ENCODE assay signal across 22 cellular contexts in genomic region chr1:247421074-247421473, GRCh38. TPM values are rescaled to one million over a fixed set of nuclear protein-coding genes. Genes with fewer than 3 reads are reported as not detected.
DNase-seq lines count a peak whose midpoint lies in the region; ATAC-seq and TF ChIP-seq lines count a peak whose summit lies in the region.
"Had no signal": no experiment of that assay in that cellular context is flagged by ENCODE, and none has a peak within 500 bp of the region (broad histone marks: within the 10 kb centered on the region; RNA-seq: fewer than 3 reads in every experiment).

No MANE protein-coding gene starts in this region.

- H3K4me3 ChIP-seq in GM23248: no peak overlapping the region
- H3K4me3 ChIP-seq: esophagus muscularis mucosa, left ventricle myocardium inferior had no signal

- H3K9me2 ChIP-seq in GM23248 (ENCODE audit: insufficient read depth): no peaks in the 10 kb centered on the region

- no peaks in the 10 kb centered on the region for H3K27me3 ChIP-seq in CD4-positive, alpha-beta T cell (ENCODE audit: control insufficient read depth, insufficient read depth, low read length)
- H3K27me3 ChIP-seq in GM23248 (replicated peaks; ENCODE audit: insufficient read depth): no peaks in the 10 kb centered on the region

- CTCF ChIA-PET in CD4-positive, alpha-beta T cell (lab: Charles Lee): interaction anchor here (1.2 kb wide), 1 partner anchor 31 kb away, joined by 3 read pairs; no protein-coding TSS in a partner anchor

- H2AFZ ChIP-seq in GM23248: no peak overlapping the region

- no peaks in the 10 kb centered on the region for H3K27me3 Mint-ChIP-seq in CD4-positive, alpha-beta T cell
- no peaks in the 10 kb centered on the region for H3K27me3 Mint-ChIP-seq in natural killer cell treated with Interleukin-12 subunit alpha and Interleukin-12 subunit beta and Interleukin-15 and Interleukin-18, amount 100 ng/mL, for 72 hours

- no peaks in the 10 kb centered on the region for H3K9me3 Mint-ChIP-seq in CD4-positive, alpha-beta T cell
- H3K9me3 Mint-ChIP-seq in activated naive CD4-positive, alpha-beta T cell treated with anti-CD3 and anti-CD28 coated beads, Interleukin-2, amount 50 U/mL, for 72 hours: no peaks in the 10 kb centered on the region
- H3K9me3 Mint-ChIP-seq in natural killer cell treated with Interleukin-12 subunit alpha and Interleukin-12 subunit beta and Interleukin-15 and Interleukin-18, amount 100 ng/mL, for 72 hours: no peaks in the 10 kb centered on the region
- H3K9me3 Mint-ChIP-seq: CD8-positive, alpha-beta T cell; naive B cell had no signal

- H3K9me3 ChIP-seq in CD4-positive, alpha-beta T cell (ENCODE audit: control insufficient read depth, low read length): no peaks in the 10 kb centered on the region
- H3K9me3 ChIP-seq in GM23248 (ENCODE audit: low read depth): no peaks in the 10 kb centered on the region
- H3K9me3 ChIP-seq: esophagus muscularis mucosa, left ventricle myocardium inferior had no signal

- 26 to 42% methylated on average over 2 of the region's 2 CpGs for WGBS in GM23248 (ENCODE audit: low coverage in 1 of 2, low lambda C conversion rate in 2 of 2, missing lambda C conversion rate in 2 of 2), 2 experiments

- H3K27ac ChIP-seq in CD4-positive, alpha-beta T cell (ENCODE audit: low read depth, low read length): no peak overlapping the region
- H3K27ac ChIP-seq in GM23248: no peak overlapping the region
- H3K27ac ChIP-seq: esophagus muscularis mucosa, left ventricle myocardium inferior had no signal

- no peak for ATAC-seq in CD4-positive, alpha-beta T cell (ENCODE audit: poor library complexity)
- peak; percentile 92 to 96 for ATAC-seq in activated naive CD4-positive, alpha-beta T cell treated with anti-CD3 and anti-CD28 coated beads, Interleukin-2, amount 50 U/mL, for 72 hours
- no peak for ATAC-seq in natural killer cell treated with Interleukin-12 subunit alpha and Interleukin-12 subunit beta and Interleukin-15 and Interleukin-18, amount 100 ng/mL, for 72 hours
- ATAC-seq in HG03432 (IDR thresholded peaks at IDR 0.05; ENCODE audit: unreplicated experiment) (no peak), GM21786 (IDR thresholded peaks at IDR 0.05; ENCODE audit: unreplicated experiment) (no peak), GM18861 (IDR thresholded peaks at IDR 0.05; ENCODE audit: unreplicated experiment) (no peak)
- ATAC-seq: CD8-positive, alpha-beta T cell had no signal

- no peaks in the 10 kb centered on the region for H3F3A ChIP-seq in GM23248 (ENCODE audit: insufficient read depth)

- H3K4me1 Mint-ChIP-seq in CD4-positive, alpha-beta T cell (ENCODE audit: low read depth): peaks cover 53% of the 10 kb centered on the region
- peaks cover 36 to 39% of the 10 kb centered on the region in 2 donors for H3K4me1 Mint-ChIP-seq in natural killer cell treated with Interleukin-12 subunit alpha and Interleukin-12 subunit beta and Interleukin-15 and Interleukin-18, amount 100 ng/mL, for 72 hours (ENCODE audit: low read depth in 2 of 2)

- H3K27ac Mint-ChIP-seq in CD4-positive, alpha-beta T cell: no peak overlapping the region
- H3K27ac Mint-ChIP-seq in activated naive CD4-positive, alpha-beta T cell treated with anti-CD3 and anti-CD28 coated beads, Interleukin-2, amount 50 U/mL, for 72 hours: no peak overlapping the region
- H3K27ac Mint-ChIP-seq in natural killer cell treated with Interleukin-12 subunit alpha and Interleukin-12 subunit beta and Interleukin-15 and Interleukin-18, amount 100 ng/mL, for 72 hours: no peak overlapping the region
- H3K27ac Mint-ChIP-seq: CD8-positive, alpha-beta T cell; naive B cell had no signal

- peaks cover 61% of the 10 kb centered on the region for H3K36me3 Mint-ChIP-seq in CD4-positive, alpha-beta T cell (ENCODE audit: low read depth)
- H3K36me3 Mint-ChIP-seq in activated naive CD4-positive, alpha-beta T cell treated with anti-CD3 and anti-CD28 coated beads, Interleukin-2, amount 50 U/mL, for 72 hours: peaks cover 4 to 32% of the 10 kb centered on the region in 2 donors
- peaks cover 8% of the 10 kb centered on the region for H3K36me3 Mint-ChIP-seq in natural killer cell treated with Interleukin-12 subunit alpha and Interleukin-12 subunit beta and Interleukin-15 and Interleukin-18, amount 100 ng/mL, for 72 hours

- DNase-seq in CD4-positive, alpha-beta T cell: no peak
- DNase-seq in GM23248 (peak; percentile 47), NCI-H1417 treated with DMSO at 0.1 percent for 48 hours (lab: John Stamatoyannopoulos, UW) (no peak)
- no peak for DNase-seq in activated naive CD4-positive, alpha-beta T cell treated with anti-CD3 and anti-CD28 coated beads, Interleukin-2, amount 50 U/mL, for 72 hours (ENCODE audit: low spot score in 2 of 2)
- DNase-seq in natural killer cell treated with Interleukin-12 subunit alpha and Interleukin-12 subunit beta and Interleukin-15 and Interleukin-18, amount 100 ng/mL, for 72 hours (ENCODE audit: low spot score): no peak
- DNase-seq: aorta; CD8-positive, alpha-beta T cell; cortex of kidney; GDM1; left ventricle myocardium inferior; naive B cell; NCI-H1694; NCI-H748 treated with DMSO at 0.1 percent for 48 hours; retina; RPMI8226; stimulated activated naive CD4-positive, alpha-beta T cell treated with Interleukin-2 at 50 U/mL for 16 hours had no signal

- H3K4me1 ChIP-seq in GM23248 (ENCODE audit: insufficient read depth): 0 out of 2 replicates have a peak, but pooled peaks cover 3% of the 10 kb centered on the region
- H3K4me1 ChIP-seq: esophagus muscularis mucosa, left ventricle myocardium inferior had no signal

- intact Hi-C loops in CD4-positive, alpha-beta T cell (cut with DNase I, micrococcal nuclease): no loop called here

- H3K4me3 Mint-ChIP-seq in CD4-positive, alpha-beta T cell: peak overlapping the region; percentile 11
- H3K4me3 Mint-ChIP-seq in natural killer cell treated with Interleukin-12 subunit alpha and Interleukin-12 subunit beta and Interleukin-15 and Interleukin-18, amount 100 ng/mL, for 72 hours: peak overlapping the region; percentile 16
- H3K4me3 Mint-ChIP-seq: CD8-positive, alpha-beta T cell had no signal

- no peak for TF ChIP-seq CTCF in CD4-positive, alpha-beta T cell (IDR thresholded peaks at IDR 0.05)

- POLR2A ChIA-PET in CD4-positive, alpha-beta T cell (lab: Charles Lee): no interaction called here

- no peak overlapping the region for H3K4me2 ChIP-seq in GM23248 (ENCODE audit: unreplicated experiment)

- H3K9ac ChIP-seq in GM23248: no peak overlapping the region

- in situ Hi-C loops in GM23248 (cut with MboI): no loop called here

- H4K20me1 ChIP-seq in GM23248 (ENCODE audit: insufficient read depth): no peaks in the 10 kb centered on the region

- no peaks in the 10 kb centered on the region for H3K36me3 ChIP-seq in GM23248 (ENCODE audit: low read depth)
- H3K36me3 ChIP-seq: esophagus muscularis mucosa, left ventricle myocardium inferior had no signal

- H3K79me2 ChIP-seq in GM23248 (ENCODE audit: insufficient read depth): no peaks in the 10 kb centered on the region

RNA-seq across cellular contexts. Expression of gene NLRP3, which starts 5.1 kb away (rescaled TPM):
- total RNA-seq in CD4-positive, alpha-beta T cell: 1 to 10 TPM; 7.8 to 8.5 TPM
- total RNA-seq in GM23248 (2014; rRNA removed; shearing (Covaris generic)): 0.76 and 2.3 TPM in 2 replicates
- polyA plus RNA-seq in GM23248 (2016; fragmentation: Nextera tagmentation; extraction: Ambion mirVana): 0.28 and 0.84 TPM in 2 replicates
- total RNA-seq in activated naive CD4-positive, alpha-beta T cell treated with anti-CD3 and anti-CD28 coated beads, Interleukin-2, amount 50 U/mL, for 72 hours: 1 to 10 TPM in 1 of 2 donors, under 1 TPM in 1; 0.34 to 1.3 TPM
- 1 to 10 TPM; 2.3 to 3.5 TPM for total RNA-seq in natural killer cell treated with Interleukin-12 subunit alpha and Interleukin-12 subunit beta and Interleukin-15 and Interleukin-18, amount 100 ng/mL, for 72 hours

RNA-seq across cellular contexts. Expression of gene OR2B11, which starts 36.8 kb away (rescaled TPM):
- total RNA-seq in CD4-positive, alpha-beta T cell: not detected
- total RNA-seq in GM23248 (2014; rRNA removed; shearing (Covaris generic)): not detected in 2 replicates
- not detected in 2 replicates for polyA plus RNA-seq in GM23248 (2016; fragmentation: Nextera tagmentation; extraction: Ambion mirVana)
- total RNA-seq in activated naive CD4-positive, alpha-beta T cell treated with anti-CD3 and anti-CD28 coated beads, Interleukin-2, amount 50 U/mL, for 72 hours: not detected
- not detected for total RNA-seq in natural killer cell treated with Interleukin-12 subunit alpha and Interleukin-12 subunit beta and Interleukin-15 and Interleukin-18, amount 100 ng/mL, for 72 hours
- total RNA-seq: activated CD8-positive, alpha-beta memory T cell treated with anti-CD3 and anti-CD28 coated beads for 36 hours; aorta; CD8-positive, alpha-beta T cell; esophagus muscularis mucosa; left ventricle myocardium inferior; T-helper 2 cell treated with Interferon-gamma antibody and Interleukin-4, amounts not matched to agents 100 ng/mL and 5 ng/mL, for 36 hours had no signal
- polyA plus RNA-seq: aorta had no signal

Comparison
In these comparisons a context has a peak if more than half of its experiments do, and no peak if none do; other contexts are left out.
1. ATAC-seq: peak in activated naive CD4-positive, alpha-beta T cell treated with anti-CD3 and anti-CD28 coated beads, Interleukin-2, amount 50 U/mL, for 72 hours (2 of 2); none in CD4-positive, alpha-beta T cell (single experiment), natural killer cell treated with Interleukin-12 subunit alpha and Interleukin-12 subunit beta and Interleukin-15 and Interleukin-18, amount 100 ng/mL, for 72 hours (0 of 2), HG03432 (single experiment), GM21786 (single experiment) and GM18861 (single experiment).